Comparison of ENCODE assay signal across 18 cellular contexts in genomic region chr4:181701911-181702310, GRCh38.
A peak's percentile ranks its signal among the peaks of the same experiment; 100 is the strongest.
DNase-seq lines count a peak whose midpoint lies in the region; ATAC-seq, FAIRE-seq and TF ChIP-seq lines count a peak whose summit lies in the region.
"Had no signal": no experiment of that assay in that cellular context is flagged by ENCODE, and none has a peak within 500 bp of the region (broad histone marks: within the 10 kb centered on the region; RNA-seq: fewer than 3 reads in every experiment).

No MANE protein-coding gene starts in this region.

- DNase-seq in GM12891 (ENCODE audit: insufficient read length, low spot score) (no peak), IMR-90 (no peak), RPMI8226 (peak; percentile 20), mesenchymal stem cell (no peak), NCI-H2171 (lab: John Stamatoyannopoulos, UW) (no peak), GM13976 (ENCODE audit: low spot score) (no peak)
- DNase-seq in activated CD4-positive, alpha-beta T cell treated with anti-CD3 and anti-CD28 coated beads for 1 hour, result no peak
- DNase-seq: BE2C; CD4-positive, CD25-positive, alpha-beta regulatory T cell; DMS79 treated with DMSO at 0.1 percent for 48 hours; Karpas-422; NCI-H1092 treated with DMSO at 0.1 percent for 48 hours; NCI-H524 treated with DMSO at 0.1 percent for 48 hours; PC-3; SIG-M5; SK-N-SH had no signal

- no peak overlapping the region for H2BK15ac ChIP-seq in IMR-90 (ENCODE audit: low read depth, low read length)
- no peak overlapping the region for H2BK15ac ChIP-seq in mesenchymal stem cell (ENCODE audit: low read depth, poor library complexity, severe bottlenecking)

- H3K9me1 ChIP-seq in IMR-90 (ENCODE audit: insufficient read depth, low read length), result no peaks in the 10 kb centered on the region; the same call in 1 of the 2 replicates

- BruUV-seq in IMR-90 (replicated peaks; lab: Mats Ljungman, UMichigan), result no TSS peak

- H3K36me3 ChIP-seq in IMR-90 (ENCODE audit: control insufficient read depth, insufficient read depth, low read length), result no peaks in the 10 kb centered on the region
- no peaks in the 10 kb centered on the region for H3K36me3 ChIP-seq in mesenchymal stem cell (ENCODE audit: control insufficient read depth in 1 of 2, insufficient read depth in 2 of 2, low read depth in 1 of 2, low read length in 2 of 2)
- H3K36me3 ChIP-seq: BE2C had no signal

- H3K18ac ChIP-seq in IMR-90 (ENCODE audit: low read depth, low read length) (peak overlapping the region; percentile 9; the same call in 1 of the 2 replicates), mesenchymal stem cell (ENCODE audit: low read depth in 1 of 2, low read length in 2 of 2) (no peak overlapping the region)

- H4K8ac ChIP-seq in IMR-90 (ENCODE audit: low read depth in 2 of 2, low read length in 2 of 2) (no peak overlapping the region), mesenchymal stem cell (ENCODE audit: low read length) (no peak overlapping the region)

- H4K5ac ChIP-seq in IMR-90 (ENCODE audit: low read depth, low read length), result no peak overlapping the region

- no peak for TF ChIP-seq RAD21 in IMR-90 (IDR thresholded peaks at IDR 0.05; ENCODE audit: low read length)

- H3K9me3 ChIP-seq in IMR-90 (ENCODE audit: control insufficient read depth, insufficient read depth, low read length) (no peaks in the 10 kb centered on the region), mesenchymal stem cell (ENCODE audit: control insufficient read depth, low read length) (no peaks in the 10 kb centered on the region)
- H3K9me3 ChIP-seq: A549, BE2C, SK-N-SH had no signal

- in situ Hi-C loops in IMR-90 (cut with MboI; ENCODE audit: low sequenced_read_pairs), result no loop called here
- in situ Hi-C loops in GM13976 (cut with MboI; ENCODE audit: low sequenced_read_pairs, unreplicated experiment), result no loop called here

- H2AFZ ChIP-seq in IMR-90 (replicated peaks; ENCODE audit: low read length, poor library complexity), result peak overlapping the region; percentile 37
- peak overlapping the region; percentile 2 for H2AFZ ChIP-seq in mesenchymal stem cell (ENCODE audit: low read depth, low read length)

- POLR2A ChIA-PET in IMR-90 (lab: Charles Lee; ENCODE audit: unreplicated experiment), result interaction anchor here (0.6 kb wide), 1 partner anchor 17 kb away, joined by 20 read pairs; no protein-coding TSS in a partner anchor

- H3K4me1 ChIP-seq in IMR-90 (ENCODE audit: control insufficient read depth, insufficient read depth, low read length), result no peaks in the 10 kb centered on the region
- no peaks in the 10 kb centered on the region for H3K4me1 ChIP-seq in mesenchymal stem cell (ENCODE audit: control insufficient read depth, insufficient read depth, low read depth, low read length)
- H3K4me1 ChIP-seq: A549, BE2C had no signal

- no peak overlapping the region for H3K4me2 ChIP-seq in IMR-90 (ENCODE audit: low read depth, low read length)
- H3K4me2 ChIP-seq in mesenchymal stem cell (ENCODE audit: low read length, poor library complexity, severe bottlenecking), result no peak overlapping the region
- H3K4me2 ChIP-seq: A549, SK-N-SH had no signal

- H3K79me1 ChIP-seq in IMR-90 (ENCODE audit: low read depth in 1 of 2, low read length in 2 of 2) (no peaks in the 10 kb centered on the region), mesenchymal stem cell (replicated peaks; ENCODE audit: low read length, poor library complexity, severe bottlenecking) (no peaks in the 10 kb centered on the region)

- no peaks in the 10 kb centered on the region for H4K20me1 ChIP-seq in IMR-90 (ENCODE audit: insufficient read depth, low read length)

- H2AK5ac ChIP-seq in IMR-90 (ENCODE audit: low read depth, low read length) (no peak overlapping the region), mesenchymal stem cell (ENCODE audit: low read length, severe bottlenecking) (no peak overlapping the region)

- H2BK12ac ChIP-seq in mesenchymal stem cell (ENCODE audit: low read length in 2 of 2), result no peak overlapping the region

- no peak for FAIRE-seq in GM12891 (lab: Jason Lieb, UNC)
- FAIRE-seq: A549, H54 had no signal

- 89% methylated on average over 1 of the region's 9 CpGs; no CpG with 5 or more reads in 1 of the 2 experiments for WGBS in IMR-90 (ENCODE audit: extremely low coverage in 2 of 2, insufficient read length in 1 of 2), 2 experiments
- 86% methylated on average over 8 of the region's 9 CpGs for WGBS in mesenchymal stem cell

- H3K14ac ChIP-seq in IMR-90 (replicated peaks; ENCODE audit: low read depth, low read length) (no peak overlapping the region), mesenchymal stem cell (ENCODE audit: low read length in 2 of 2) (no peak overlapping the region)

- H2BK120ac ChIP-seq in IMR-90 (ENCODE audit: low read depth, low read length) (no peak overlapping the region), mesenchymal stem cell (ENCODE audit: low read depth, low read length) (no peak overlapping the region)

- H3K23ac ChIP-seq in IMR-90 (ENCODE audit: low read depth, low read length) (no peak overlapping the region), mesenchymal stem cell (ENCODE audit: low read length in 2 of 2) (no peak overlapping the region)

- no peak overlapping the region for H2AK9ac ChIP-seq in IMR-90 (replicated peaks; ENCODE audit: low read depth, low read length, poor library complexity)

- dilution Hi-C loops in IMR-90 (cut with HindIII; ENCODE audit: low sequenced_read_pairs, unreplicated experiment), result no loop called here

- TF ChIP-seq POLR2A in GM12891 (IDR thresholded peaks at IDR 0.05; ENCODE audit: low read depth, low read length) (no peak), IMR-90 (IDR thresholded peaks at IDR 0.05; ENCODE audit: low read depth, low read length) (no peak)

- H3K4ac ChIP-seq in IMR-90 (ENCODE audit: low read depth, low read length), result no peak overlapping the region
- H3K4ac ChIP-seq in mesenchymal stem cell (ENCODE audit: low read depth in 1 of 2, low read length in 2 of 2), result no peak overlapping the region

- CTCF ChIA-PET in IMR-90 (lab: Yijun Ruan, JAX), result no interaction called here

- no peaks in the 10 kb centered on the region for H3K27me3 ChIP-seq in IMR-90 (ENCODE audit: control insufficient read depth, insufficient read depth, low read length)
- no peaks in the 10 kb centered on the region for H3K27me3 ChIP-seq in mesenchymal stem cell (ENCODE audit: control insufficient read depth in 1 of 2, insufficient read depth in 1 of 2, low read length in 2 of 2)
- H3K27me3 ChIP-seq: BE2C had no signal

- H3K27ac ChIP-seq in IMR-90 (ENCODE audit: insufficient read depth, low read length), result no peak overlapping the region
- no peak overlapping the region for H3K27ac ChIP-seq in mesenchymal stem cell (ENCODE audit: low read length, poor library complexity, severe bottlenecking)
- H3K27ac ChIP-seq: A549 had no signal

- no peak overlapping the region for H2BK20ac ChIP-seq in IMR-90 (ENCODE audit: low read depth, low read length)

- TF ChIP-seq CTCF in IMR-90 (conservative IDR thresholded peaks at IDR 0.05; ENCODE audit: low read depth, low read length), result no peak
- no peak for TF ChIP-seq CTCF in GM13976 (IDR thresholded peaks at IDR 0.05; ENCODE audit: borderline replicate concordance, control extremely low read depth, extremely low read depth, insufficient read depth, missing control alignments)

- no peak for ATAC-seq in IMR-90 (ENCODE audit: low read depth)
- ATAC-seq: A549, PC-3 had no signal

- intact Hi-C loops in IMR-90 (cut with micrococcal nuclease), result no loop called here

- H2BK5ac ChIP-seq in IMR-90 (ENCODE audit: low read depth, low read length, poor library complexity, severe bottlenecking) (no peak overlapping the region), mesenchymal stem cell (ENCODE audit: low read depth, low read length, poor library complexity, severe bottlenecking) (no peak overlapping the region)

- H3K9ac ChIP-seq in IMR-90 (ENCODE audit: low read depth, low read length), result no peak overlapping the region
- no peak overlapping the region for H3K9ac ChIP-seq in mesenchymal stem cell (ENCODE audit: low read length)
- H3K9ac ChIP-seq: SK-N-SH had no signal

- H3K56ac ChIP-seq in IMR-90 (ENCODE audit: extremely low read depth, insufficient read depth, low read length), result no peak overlapping the region

- H3K4me3 ChIP-seq in IMR-90 (ENCODE audit: insufficient read depth, low read depth, low read length) (no peak overlapping the region), mesenchymal stem cell (ENCODE audit: insufficient read depth in 1 of 2, low read depth in 1 of 2, low read length in 2 of 2) (no peak overlapping the region)
- H3K4me3 ChIP-seq: A549 had no signal

- no peak overlapping the region for H4K91ac ChIP-seq in IMR-90 (ENCODE audit: insufficient read depth, low read depth, low read length)
- H4K91ac ChIP-seq in mesenchymal stem cell (ENCODE audit: low read length), result no peak overlapping the region

TF ChIP-seq in GM12891, 5 proteins besides CTCF, POLR2A, EP300 and RAD21:
- TF ChIP-seq SPI1 (IDR thresholded peaks at IDR 0.05; ENCODE audit: low read depth, low read length) (peak; percentile 36; the same call in 1 of the 2 replicates), PAX5 (IDR thresholded peaks at IDR 0.05; ENCODE audit: insufficient read depth, low read length, severe bottlenecking) (no peak)
TF ChIP-seq in GM12891: peak in this region for 1.

TF ChIP-seq in IMR-90, 13 proteins besides CTCF, POLR2A, EP300 and RAD21 (continues in another document):
- TF ChIP-seq RFX5 (IDR thresholded peaks at IDR 0.05; ENCODE audit: low read depth, low read length) (no peak), MXI1 (IDR thresholded peaks at IDR 0.05; ENCODE audit: borderline replicate concordance, low read depth, low read length) (no peak), FOS (IDR thresholded peaks at IDR 0.05; ENCODE audit: low read depth, low read length) (no peak), BHLHE40 (IDR thresholded peaks at IDR 0.05; ENCODE audit: low read depth, low read length) (no peak), CEBPB (IDR thresholded peaks at IDR 0.05; ENCODE audit: low read depth, low read length) (no peak), NFE2L2 (IDR thresholded peaks at IDR 0.05; ENCODE audit: low read depth, low read length) (no peak), MAFK (IDR thresholded peaks at IDR 0.05; ENCODE audit: low read depth, low read length) (no peak), ELK1 (IDR thresholded peaks at IDR 0.05; ENCODE audit: borderline replicate concordance, low read depth, low read length) (no peak), SMC3 (IDR thresholded peaks at IDR 0.05; ENCODE audit: low read depth, low read length) (no peak), CHD1 (IDR thresholded peaks at IDR 0.05; ENCODE audit: low read depth, low read length) (no peak), MAZ (IDR thresholded peaks at IDR 0.05; ENCODE audit: borderline replicate concordance, low read depth, low read length) (no peak)
